In genomic region chr20:44074252-44075151, GRCh38 we compare ENCODE assay signal across 10 cellular contexts.
DNase-seq lines count a peak whose midpoint lies in the region; ATAC-seq and TF ChIP-seq lines count a peak whose summit lies in the region.
"Had no signal": no experiment of that assay in that cellular context is flagged by ENCODE, and none has a peak within 500 bp of the region (broad histone marks: within the 10 kb centered on the region; RNA-seq: fewer than 3 reads in every experiment).

No MANE protein-coding gene starts in this region.

- H3K27me3 Mint-ChIP-seq in CD8-positive, alpha-beta T cell (ENCODE audit: low read depth), result no peaks in the 10 kb centered on the region
- no peaks in the 10 kb centered on the region for H3K27me3 Mint-ChIP-seq in MCF 10A (ENCODE audit: insufficient read depth, unreplicated experiment)

- peaks cover 41% of the 10 kb centered on the region for H3K4me1 ChIP-seq in CD8-positive, alpha-beta T cell (ENCODE audit: insufficient read depth, low read length)

- no peaks in the 10 kb centered on the region for H3K27me3 ChIP-seq in CD8-positive, alpha-beta T cell (ENCODE audit: insufficient read depth, low read length)

- no peak for DNase-seq in CD8-positive, alpha-beta T cell
- DNase-seq in M059J (ENCODE audit: low read depth) (peak; percentile 80), MCF 10A (ENCODE audit: unreplicated experiment) (peak; percentile 23), medulla oblongata (ENCODE audit: extremely low spot score) (peak; percentile 19), NCI-H2227 treated with DMSO at 0.1 percent for 48 hours (lab: John Stamatoyannopoulos, UW) (no peak), NCI-H187 (lab: John Stamatoyannopoulos, UW) (no peak)
- DNase-seq: activated CD4-positive, alpha-beta T cell treated with anti-CD3 and anti-CD28 coated beads, Interleukin-2, amount 50 U/mL, for 1 hour; effector memory CD8-positive, alpha-beta T cell had no signal

- CTCF ChIA-PET in CD8-positive, alpha-beta T cell (lab: Charles Lee), result interaction anchor here (0.6 to 0.9 kb wide), 4 partner anchors 10 to 1669 kb away, joined by 3 read pairs; no protein-coding TSS in a partner anchor
- CTCF ChIA-PET in MCF 10A (lab: Yijun Ruan, JAX), result interaction anchor here (0.6 to 3.3 kb wide), 4 partner anchors 9 to 1657 kb away, joined by 3 to 24 read pairs (median 4); no protein-coding TSS in a partner anchor

- TF ChIP-seq CTCF in CD8-positive, alpha-beta T cell (IDR thresholded peaks at IDR 0.05), result no peak
- TF ChIP-seq CTCF in MCF 10A (IDR thresholded peaks at IDR 0.05; ENCODE audit: unreplicated experiment), result no peak

- H3K9me3 ChIP-seq in CD8-positive, alpha-beta T cell (ENCODE audit: low read length), result no peaks in the 10 kb centered on the region

- intact Hi-C loops in CD8-positive, alpha-beta T cell (cut with DNase I, micrococcal nuclease), result loop anchor here (5.0 to 10.0 kb wide), 4 partner anchors 117 to 617 kb away; partner anchors contain the start of genes MYBL2 (in 1 of the 2), OSER1 (in 1 of the 2) and SRSF6 (in 1 of the 2)
- intact Hi-C loops in MCF 10A (cut with micrococcal nuclease), result no loop called here

- no peaks in the 10 kb centered on the region for H3K9me3 Mint-ChIP-seq in CD8-positive, alpha-beta T cell
- no peaks in the 10 kb centered on the region for H3K9me3 Mint-ChIP-seq in MCF 10A (ENCODE audit: unreplicated experiment)
- H3K9me3 Mint-ChIP-seq: effector memory CD8-positive, alpha-beta T cell had no signal

- H3K4me3 ChIP-seq in CD8-positive, alpha-beta T cell (ENCODE audit: low read depth, low read length), result no peak overlapping the region

- H3K27ac ChIP-seq in CD8-positive, alpha-beta T cell (ENCODE audit: low read depth, low read length), result no peak overlapping the region

- ATAC-seq in CD8-positive, alpha-beta T cell, result no peak
- no peak for ATAC-seq in HG02852 (IDR thresholded peaks at IDR 0.05; ENCODE audit: unreplicated experiment)
- ATAC-seq in GM19452 (IDR thresholded peaks at IDR 0.05; ENCODE audit: unreplicated experiment), result no peak
- ATAC-seq: effector memory CD8-positive, alpha-beta T cell had no signal

- H3K4me1 Mint-ChIP-seq in CD8-positive, alpha-beta T cell (ENCODE audit: low read depth), result peaks cover 68% of the 10 kb centered on the region
- no peaks in the 10 kb centered on the region for H3K4me1 Mint-ChIP-seq in MCF 10A (ENCODE audit: insufficient read depth, unreplicated experiment)

- POLR2A ChIA-PET in CD8-positive, alpha-beta T cell (lab: Charles Lee), result no interaction called here
- POLR2A ChIA-PET in MCF 10A (lab: Yijun Ruan, JAX), result interaction anchor here (0.5 to 0.6 kb wide), 2 partner anchors 218 to 225 kb away, joined by 3 to 4 read pairs; no protein-coding TSS in a partner anchor

- no TSS peak for BruUV-seq in MCF 10A (replicated peaks; lab: Mats Ljungman, UMichigan)

- H3K36me3 Mint-ChIP-seq in CD8-positive, alpha-beta T cell, result no peaks in the 10 kb centered on the region
- peaks cover 6% of the 10 kb centered on the region for H3K36me3 Mint-ChIP-seq in MCF 10A (ENCODE audit: insufficient read depth, unreplicated experiment)

- peak overlapping the region; percentile 12 for H3K27ac Mint-ChIP-seq in CD8-positive, alpha-beta T cell
- H3K27ac Mint-ChIP-seq in MCF 10A (ENCODE audit: low read depth, unreplicated experiment), result no peak overlapping the region
- H3K27ac Mint-ChIP-seq: effector memory CD8-positive, alpha-beta T cell had no signal

- no peaks in the 10 kb centered on the region for H3K36me3 ChIP-seq in CD8-positive, alpha-beta T cell (ENCODE audit: insufficient read depth, low read length)

- no peak overlapping the region for H3K4me3 Mint-ChIP-seq in CD8-positive, alpha-beta T cell
- H3K4me3 Mint-ChIP-seq in MCF 10A (ENCODE audit: unreplicated experiment), result no peak overlapping the region
- H3K4me3 Mint-ChIP-seq: effector memory CD8-positive, alpha-beta T cell had no signal

Comparison
In these comparisons a context has a peak if more than half of its experiments do, and no peak if none do; other contexts are left out.
1. DNase-seq: peak in M059J (single experiment), MCF 10A (single experiment) and medulla oblongata (single experiment); none in CD8-positive, alpha-beta T cell (0 of 7), NCI-H2227 treated with DMSO at 0.1 percent for 48 hours (single experiment) and NCI-H187 (0 of 2).